In the genomic region with DNA sequence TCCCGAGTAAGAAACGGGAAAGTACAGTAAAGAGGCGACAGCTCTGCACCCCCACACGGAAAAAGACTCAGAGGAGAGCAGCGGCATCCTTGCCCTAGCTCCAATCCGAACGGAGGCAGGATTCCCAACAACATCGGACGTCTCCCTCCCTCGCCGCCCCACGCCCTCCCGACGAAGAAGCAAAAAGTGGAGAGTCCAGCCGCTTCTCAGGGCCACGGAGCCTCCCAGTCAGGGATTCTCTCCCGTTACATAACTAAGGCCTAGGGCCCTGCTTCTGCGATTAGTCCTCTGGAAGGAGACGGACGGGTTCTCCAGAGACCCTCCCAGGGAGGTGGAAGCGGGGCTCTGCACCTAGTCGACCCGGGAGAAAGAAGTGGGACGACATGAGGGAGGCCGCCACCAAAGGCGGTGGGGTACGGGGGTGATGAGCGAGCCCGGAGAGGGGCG, we compare ENCODE assay signal across 8 cellular contexts. TPM values are rescaled to one million over a fixed set of nuclear protein-coding genes. Genes with fewer than 3 reads are reported as not detected.
DNase-seq lines count a peak whose midpoint lies in the region; ATAC-seq and TF ChIP-seq lines count a peak whose summit lies in the region.

No MANE protein-coding gene starts in this region.

- H3K27me3 ChIP-seq in ascending aorta: no peaks in the 10 kb centered on the region

- no peaks in the 10 kb centered on the region for H3K36me3 ChIP-seq in ascending aorta

- peaks cover 0 to 13% of the 10 kb centered on the region in 2 donors for H3K4me1 ChIP-seq in ascending aorta

- no peak for TF ChIP-seq CTCF in AG09319 (IDR thresholded peaks at IDR 0.05; ENCODE audit: low read depth, low read length)
- TF ChIP-seq CTCF in GM13976 (IDR thresholded peaks at IDR 0.05; ENCODE audit: borderline replicate concordance, control extremely low read depth, extremely low read depth, insufficient read depth, missing control alignments): no peak
- TF ChIP-seq CTCF in ascending aorta (IDR thresholded peaks at IDR 0.05): no peak

- in situ Hi-C loops in GM13976 (cut with MboI; ENCODE audit: low sequenced_read_pairs, unreplicated experiment): no loop called here

- H3K9me3 ChIP-seq in ascending aorta: no peaks in the 10 kb centered on the region

- DNase-seq in AG09319 (ENCODE audit: extremely low read depth, low read depth) (peak; percentile 11), GM13976 (ENCODE audit: low spot score) (peak; percentile 66), NCI-H2227 (lab: John Stamatoyannopoulos, UW; ENCODE audit: unreplicated experiment) (peak; percentile 80), ascending aorta (ENCODE audit: low spot score in 2 of 2) (peak in 1 of 2 donors; percentile 63), hepatic stellate cell (ENCODE audit: low spot score) (peak; percentile 69), putamen (ENCODE audit: low spot score) (peak; percentile 24)
- DNase-seq in NK-92 treated with Interleukin-12 subunit alpha and Interleukin-12 subunit beta, amount 100 ng/mL, for 24 hours (lab: John Stamatoyannopoulos, UW): no peak

- peak overlapping the region; percentile 88 for H3K27ac ChIP-seq in ascending aorta

- peak; percentile 24 for ATAC-seq in HG02884 (IDR thresholded peaks at IDR 0.05; ENCODE audit: unreplicated experiment)

- intact Hi-C loops in ascending aorta (cut with DNase I): loop anchor here (1.0 kb wide), 1 partner anchor 27 kb away; a partner anchor contains a TSS

- peak overlapping the region; percentile 89 to 93 for H3K4me3 ChIP-seq in ascending aorta

RNA-seq across cellular contexts. Expression of a gene that starts 0.6 kb away (rescaled TPM):
- total RNA-seq in ascending aorta: 208 TPM

RNA-seq across cellular contexts. Expression of a gene that starts 27.8 kb away (rescaled TPM):
- total RNA-seq in ascending aorta: 65.8 TPM
